26 cellular contexts compared by ENCODE assay signal in genomic region chrX:78822157-78822683, GRCh38.
"Had no signal": no experiment of that assay in that cellular context is flagged by ENCODE, and none has a peak within 500 bp of the region (broad histone marks: within the 10 kb centered on the region; RNA-seq: fewer than 3 reads in every experiment).

No MANE protein-coding gene starts in this region.

- H3K27ac ChIP-seq: dorsolateral prefrontal cortex, epithelial cell of prostate, esophagus muscularis mucosa, gastrocnemius medialis, heart right ventricle, left lung, lower lobe of right lung, ovary, right lobe of liver, testis, tibial artery had no signal

- H3K27me3 ChIP-seq: esophagus muscularis mucosa, gastrocnemius medialis, heart right ventricle, left lung, ovary, testis, tibial artery had no signal

- H3K36me3 ChIP-seq: esophagus muscularis mucosa, gastrocnemius medialis, heart right ventricle, left lung, lower lobe of right lung, ovary, right lobe of liver, tibial artery had no signal

- ATAC-seq: gastrocnemius medialis; left lung; lower lobe of right lung; natural killer cell; right lobe of liver; stimulated activated naive CD8-positive, alpha-beta T cell treated with anti-CD3 and anti-CD28 coated beads, Interleukin-15, amount 100 ng/mL, for 72 hours had no signal

- H3K4me1 ChIP-seq: esophagus muscularis mucosa, gastrocnemius medialis, heart right ventricle, left lung, lower lobe of right lung, right lobe of liver, testis, tibial artery had no signal

- H3K9me3 ChIP-seq: gastrocnemius medialis, left lung, lower lobe of right lung, ovary, right lobe of liver, testis, tibial artery had no signal

- H3K4me3 ChIP-seq: dorsolateral prefrontal cortex, esophagus muscularis mucosa, gastrocnemius medialis, heart right ventricle, left lung, lower lobe of right lung, ovary, right lobe of liver, smooth muscle cell, testis, tibial artery had no signal

- DNase-seq: central memory CD4-positive, alpha-beta T cell; dorsolateral prefrontal cortex; effector CD4-positive, alpha-beta T cell; gastrocnemius medialis; heart right ventricle; hippocampal formation; left cardiac atrium; left lung; lower lobe of right lung; natural killer cell; occipital lobe; ovary; posterior cingulate gyrus; retina; right lobe of liver; stimulated activated CD4-positive, alpha-beta T cell treated with anti-CD3 and anti-CD28 coated beads, Interleukin-12 subunit alpha, Interleukin-12 subunit beta, amount 100 ng/mL, for 4 hours; stimulated activated CD4-positive, alpha-beta T cell treated with anti-CD3 and anti-CD28 coated beads, Interleukin-1b, Interleukin-23, amount 100 ng/mL, for 48 hours; stimulated activated CD4-positive, alpha-beta T cell treated with anti-CD3 and anti-CD28 coated beads, Interleukin-4, amount 100 ng/mL, for 1 hour; stimulated activated CD8-positive, alpha-beta memory T cell treated with anti-CD3 and anti-CD28 coated beads, Interleukin-4, amount 100 ng/mL, for 48 hours; stimulated activated naive CD4-positive, alpha-beta T cell; stimulated activated naive CD8-positive, alpha-beta T cell treated with anti-CD3 and anti-CD28 coated beads, Interleukin-15, amount 100 ng/mL, for 72 hours; testis; tibial artery had no signal
